Comparison of ENCODE assay signal across 1 cellular context in the genomic region with DNA sequence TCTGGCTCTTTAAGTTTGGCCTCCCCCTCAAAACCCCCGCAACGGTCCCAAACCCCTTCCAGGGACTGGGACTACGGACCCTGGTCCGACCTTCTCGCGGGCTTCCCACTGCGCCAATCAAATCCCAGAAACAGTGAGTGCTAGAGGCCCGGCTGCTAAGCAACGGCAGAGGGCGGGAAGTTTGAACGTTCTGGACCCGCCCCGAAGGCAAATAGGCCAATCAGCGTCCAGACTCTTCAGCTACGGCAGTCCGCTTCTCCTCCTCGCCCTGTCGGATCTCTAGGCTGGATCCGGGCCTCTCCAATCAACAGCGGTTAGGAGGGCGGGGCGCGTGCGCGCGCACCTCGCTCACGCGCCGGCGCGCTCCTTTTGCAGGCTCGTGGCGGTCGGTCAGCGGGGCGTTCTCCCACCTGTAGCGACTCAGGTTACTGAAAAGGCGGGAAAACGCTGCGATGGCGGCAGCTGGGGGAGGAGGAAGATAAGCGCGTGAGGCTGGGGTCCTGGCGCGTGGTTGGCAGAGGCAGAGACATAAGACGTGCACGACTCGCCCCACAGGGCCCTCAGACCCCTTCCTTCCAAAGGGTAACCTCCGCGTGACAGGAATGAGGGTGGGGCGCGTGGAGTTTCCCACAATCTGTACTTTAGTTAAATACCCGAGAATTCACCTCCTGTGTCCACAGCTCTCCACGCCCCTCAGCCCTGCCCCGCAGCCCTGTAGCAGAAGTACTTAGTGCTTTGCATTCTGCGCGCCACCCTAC.
TF ChIP-seq lines count a peak whose summit lies in the region.

MSH5 (plus strand) TSS at position 367 of the 758 bp plus-strand sequence. CDS start 462 bp downstream, outside the sequence.

TF ChIP-seq in HepG2, 621 proteins besides CTCF, POLR2A, EP300 and RAD21 (continued from another document and continues in another):
- TF ChIP-seq, protein P1, sequence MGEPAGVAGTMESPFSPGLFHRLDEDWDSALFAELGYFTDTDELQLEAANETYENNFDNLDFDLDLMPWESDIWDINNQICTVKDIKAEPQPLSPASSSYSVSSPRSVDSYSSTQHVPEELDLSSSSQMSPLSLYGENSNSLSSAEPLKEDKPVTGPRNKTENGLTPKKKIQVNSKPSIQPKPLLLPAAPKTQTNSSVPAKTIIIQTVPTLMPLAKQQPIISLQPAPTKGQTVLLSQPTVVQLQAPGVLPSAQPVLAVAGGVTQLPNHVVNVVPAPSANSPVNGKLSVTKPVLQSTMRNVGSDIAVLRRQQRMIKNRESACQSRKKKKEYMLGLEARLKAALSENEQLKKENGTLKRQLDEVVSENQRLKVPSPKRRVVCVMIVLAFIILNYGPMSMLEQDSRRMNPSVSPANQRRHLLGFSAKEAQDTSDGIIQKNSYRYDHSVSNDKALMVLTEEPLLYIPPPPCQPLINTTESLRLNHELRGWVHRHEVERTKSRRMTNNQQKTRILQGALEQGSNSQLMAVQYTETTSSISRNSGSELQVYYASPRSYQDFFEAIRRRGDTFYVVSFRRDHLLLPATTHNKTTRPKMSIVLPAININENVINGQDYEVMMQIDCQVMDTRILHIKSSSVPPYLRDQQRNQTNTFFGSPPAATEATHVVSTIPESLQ (CRISPR knock-in tag; conservative IDR thresholded peaks at IDR 0.05): peak; percentile 87
- TF ChIP-seq ZNF761 (CRISPR knock-in tag; conservative IDR thresholded peaks at IDR 0.05): peak; percentile 85
- TF ChIP-seq, protein P2, sequence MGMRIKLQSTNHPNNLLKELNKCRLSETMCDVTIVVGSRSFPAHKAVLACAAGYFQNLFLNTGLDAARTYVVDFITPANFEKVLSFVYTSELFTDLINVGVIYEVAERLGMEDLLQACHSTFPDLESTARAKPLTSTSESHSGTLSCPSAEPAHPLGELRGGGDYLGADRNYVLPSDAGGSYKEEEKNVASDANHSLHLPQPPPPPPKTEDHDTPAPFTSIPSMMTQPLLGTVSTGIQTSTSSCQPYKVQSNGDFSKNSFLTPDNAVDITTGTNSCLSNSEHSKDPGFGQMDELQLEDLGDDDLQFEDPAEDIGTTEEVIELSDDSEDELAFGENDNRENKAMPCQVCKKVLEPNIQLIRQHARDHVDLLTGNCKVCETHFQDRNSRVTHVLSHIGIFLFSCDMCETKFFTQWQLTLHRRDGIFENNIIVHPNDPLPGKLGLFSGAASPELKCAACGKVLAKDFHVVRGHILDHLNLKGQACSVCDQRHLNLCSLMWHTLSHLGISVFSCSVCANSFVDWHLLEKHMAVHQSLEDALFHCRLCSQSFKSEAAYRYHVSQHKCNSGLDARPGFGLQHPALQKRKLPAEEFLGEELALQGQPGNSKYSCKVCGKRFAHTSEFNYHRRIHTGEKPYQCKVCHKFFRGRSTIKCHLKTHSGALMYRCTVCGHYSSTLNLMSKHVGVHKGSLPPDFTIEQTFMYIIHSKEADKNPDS (CRISPR knock-in tag; IDR thresholded peaks at IDR 0.05): peak; percentile 93
- peak; percentile 99 for TF ChIP-seq IRX3 (CRISPR knock-in tag; IDR thresholded peaks at IDR 0.05; ENCODE audit: borderline replicate concordance, low read depth)
- TF ChIP-seq NR0B2 (CRISPR knock-in tag; IDR thresholded peaks at IDR 0.05): peak; percentile 97
- peak; percentile 69 for TF ChIP-seq PBX2 (CRISPR knock-in tag; IDR thresholded peaks at IDR 0.05)
- no peak for TF ChIP-seq GTF2F1 (IDR thresholded peaks at IDR 0.05; ENCODE audit: low read length)
- TF ChIP-seq POGK (CRISPR knock-in tag; conservative IDR thresholded peaks at IDR 0.05): peak; percentile 93; the same call in 1 of the 2 replicates
- peak; percentile 92 for TF ChIP-seq NAIF1 (CRISPR knock-in tag; IDR thresholded peaks at IDR 0.05; ENCODE audit: borderline replicate concordance)
- TF ChIP-seq ARID2 (CRISPR knock-in tag; IDR thresholded peaks at IDR 0.05; ENCODE audit: borderline replicate concordance): peak; percentile 99
- no peak; the same call in 1 of the 2 replicates for TF ChIP-seq FOXO1 (CRISPR knock-in tag; IDR thresholded peaks at IDR 0.05)
- no peak for TF ChIP-seq ZNF282 (IDR thresholded peaks at IDR 0.05; ENCODE audit: partially characterized antibody)
- TF ChIP-seq ZNF160 (CRISPR knock-in tag; IDR thresholded peaks at IDR 0.05): peak; percentile 95
- TF ChIP-seq ZNF615 (CRISPR knock-in tag; IDR thresholded peaks at IDR 0.05; ENCODE audit: borderline replicate concordance): peak; percentile 33
- TF ChIP-seq ZNF180 (CRISPR knock-in tag; IDR thresholded peaks at IDR 0.05; ENCODE audit: borderline replicate concordance, low read depth): no peak; the same call in 1 of the 2 replicates
- TF ChIP-seq RARA (CRISPR knock-in tag; IDR thresholded peaks at IDR 0.05): peak; percentile 1
- TF ChIP-seq DNMT3B (CRISPR knock-in tag; conservative IDR thresholded peaks at IDR 0.05): peak; percentile 93
- TF ChIP-seq, protein P3, sequence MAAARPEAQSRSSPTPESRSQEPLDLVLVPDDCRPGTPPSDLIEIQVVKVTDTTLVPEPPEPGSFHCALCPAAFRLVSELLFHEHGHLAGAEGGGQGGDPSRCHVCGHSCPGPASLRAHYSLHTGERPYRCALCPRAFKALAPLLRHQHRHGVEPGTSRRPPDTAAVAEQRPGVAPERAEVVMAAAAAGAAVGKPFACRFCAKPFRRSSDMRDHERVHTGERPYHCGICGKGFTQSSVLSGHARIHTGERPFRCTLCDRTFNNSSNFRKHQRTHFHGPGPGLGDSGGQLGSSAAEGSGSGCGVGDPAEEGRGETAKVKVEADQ (CRISPR knock-in tag; IDR thresholded peaks at IDR 0.05; ENCODE audit: borderline replicate concordance): peak; percentile 98
- TF ChIP-seq TAF15 (IDR thresholded peaks at IDR 0.05; ENCODE audit: low read depth, low read length, poor library complexity, severe bottlenecking): no peak
- TF ChIP-seq ZNF672 (CRISPR knock-in tag; IDR thresholded peaks at IDR 0.05): peak; percentile 96; the same call in 1 of the 2 replicates
- TF ChIP-seq, protein P4, sequence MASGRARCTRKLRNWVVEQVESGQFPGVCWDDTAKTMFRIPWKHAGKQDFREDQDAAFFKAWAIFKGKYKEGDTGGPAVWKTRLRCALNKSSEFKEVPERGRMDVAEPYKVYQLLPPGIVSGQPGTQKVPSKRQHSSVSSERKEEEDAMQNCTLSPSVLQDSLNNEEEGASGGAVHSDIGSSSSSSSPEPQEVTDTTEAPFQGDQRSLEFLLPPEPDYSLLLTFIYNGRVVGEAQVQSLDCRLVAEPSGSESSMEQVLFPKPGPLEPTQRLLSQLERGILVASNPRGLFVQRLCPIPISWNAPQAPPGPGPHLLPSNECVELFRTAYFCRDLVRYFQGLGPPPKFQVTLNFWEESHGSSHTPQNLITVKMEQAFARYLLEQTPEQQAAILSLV (CRISPR knock-in tag; IDR thresholded peaks at IDR 0.05; ENCODE audit: borderline replicate concordance): peak; percentile 99
- TF ChIP-seq ZBTB3 (CRISPR knock-in tag; IDR thresholded peaks at IDR 0.05; ENCODE audit: borderline replicate concordance, low read depth): peak; percentile 82; the same call in 1 of the 2 replicates
- TF ChIP-seq, protein P5, sequence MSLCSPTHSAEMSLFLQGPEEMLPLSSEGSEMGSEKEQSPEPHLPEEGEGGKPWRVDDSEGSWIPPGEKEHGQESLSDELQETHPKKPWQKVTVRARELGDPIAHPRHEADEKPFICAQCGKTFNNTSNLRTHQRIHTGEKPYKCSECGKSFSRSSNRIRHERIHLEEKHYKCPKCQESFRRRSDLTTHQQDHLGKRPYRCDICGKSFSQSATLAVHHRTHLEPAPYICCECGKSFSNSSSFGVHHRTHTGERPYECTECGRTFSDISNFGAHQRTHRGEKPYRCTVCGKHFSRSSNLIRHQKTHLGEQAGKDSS (CRISPR knock-in tag; IDR thresholded peaks at IDR 0.05; ENCODE audit: borderline replicate concordance, low read depth): peak; percentile 96
- no peak for TF ChIP-seq ZUFSP (CRISPR knock-in tag; IDR thresholded peaks at IDR 0.05; ENCODE audit: borderline replicate concordance)
- TF ChIP-seq CENPBD1 (CRISPR knock-in tag; IDR thresholded peaks at IDR 0.05; ENCODE audit: borderline replicate concordance, low read depth): peak; percentile 96
- peak; percentile 91; the same call in 1 of the 2 replicates for TF ChIP-seq ZNF101 (CRISPR knock-in tag; IDR thresholded peaks at IDR 0.05; ENCODE audit: borderline replicate concordance, low read depth)
- 0 out of 2 replicates have a peak, but pooled peaks have one; percentile 16 for TF ChIP-seq HMG20A (CRISPR knock-in tag; IDR thresholded peaks at IDR 0.05; ENCODE audit: borderline replicate concordance)
- TF ChIP-seq NFRKB (IDR thresholded peaks at IDR 0.05): no peak
- TF ChIP-seq, protein P6, sequence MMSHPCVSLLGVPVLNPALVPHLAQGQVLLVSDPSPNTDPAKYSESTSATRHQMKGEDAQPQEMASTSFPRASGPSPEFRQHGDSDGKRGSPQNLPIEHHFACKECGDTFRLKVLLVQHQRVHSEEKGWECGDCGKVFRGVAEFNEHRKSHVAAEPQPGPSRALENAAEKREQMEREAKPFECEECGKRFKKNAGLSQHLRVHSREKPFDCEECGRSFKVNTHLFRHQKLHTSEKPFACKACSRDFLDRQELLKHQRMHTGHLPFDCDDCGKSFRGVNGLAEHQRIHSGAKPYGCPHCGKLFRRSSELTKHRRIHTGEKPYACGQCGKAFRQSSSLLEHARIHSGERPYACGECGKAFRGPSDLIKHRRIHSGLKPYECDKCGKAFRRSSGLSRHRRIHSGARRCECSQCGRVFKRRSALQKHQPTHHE (CRISPR knock-in tag; IDR thresholded peaks at IDR 0.05; ENCODE audit: borderline replicate concordance): peak; percentile 90; the same call in 1 of the 2 replicates
- TF ChIP-seq, protein P7, sequence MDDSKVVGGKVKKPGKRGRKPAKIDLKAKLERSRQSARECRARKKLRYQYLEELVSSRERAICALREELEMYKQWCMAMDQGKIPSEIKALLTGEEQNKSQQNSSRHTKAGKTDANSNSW (CRISPR knock-in tag; IDR thresholded peaks at IDR 0.05; ENCODE audit: borderline replicate concordance): peak; percentile 88; the same call in 1 of the 2 replicates
- TF ChIP-seq ZFAT (CRISPR knock-in tag; conservative IDR thresholded peaks at IDR 0.05): no peak
- TF ChIP-seq GRHL1 (CRISPR knock-in tag; conservative IDR thresholded peaks at IDR 0.05): 0 out of 2 replicates have a peak, but pooled peaks have one; percentile 29
- TF ChIP-seq ZNF570 (CRISPR knock-in tag; IDR thresholded peaks at IDR 0.05; ENCODE audit: borderline replicate concordance): peak; percentile 98
- TF ChIP-seq NFE2 (CRISPR knock-in tag; IDR thresholded peaks at IDR 0.05): no peak
- TF ChIP-seq POLR2G (IDR thresholded peaks at IDR 0.05; ENCODE audit: low read depth, low read length): peak; percentile 78
- TF ChIP-seq ETV6 (CRISPR knock-in tag; conservative IDR thresholded peaks at IDR 0.05): peak; percentile 98
- peak; percentile 49 for TF ChIP-seq TBL1XR1 (IDR thresholded peaks at IDR 0.05; ENCODE audit: borderline replicate concordance, low read length, partially characterized antibody)
